ENCODE assay signal across 15 cellular contexts in genomic region chr3:157500232-157500631, GRCh38. TPM values are rescaled to one million over a fixed set of nuclear protein-coding genes. Genes with fewer than 3 reads are reported as not detected.
A peak's percentile ranks its signal among the peaks of the same experiment; 100 is the strongest.
DNase-seq lines count a peak whose midpoint lies in the region; ATAC-seq, FAIRE-seq and TF ChIP-seq lines count a peak whose summit lies in the region.
"Had no signal": no experiment of that assay in that cellular context is flagged by ENCODE, and none has a peak within 500 bp of the region (broad histone marks: within the 10 kb centered on the region; RNA-seq: fewer than 3 reads in every experiment).

No MANE protein-coding gene starts in this region.

- peaks cover 74% of the 10 kb centered on the region for H3K4me1 Mint-ChIP-seq in HFFc6 (ENCODE audit: low read depth)

- DNase-seq in HFFc6 (no peak), adrenal gland (no peak), kidney (no peak), HTR-8/SVneo (ENCODE audit: insufficient read length, low spot score) (no peak), WERI-Rb-1 (no peak)
- DNase-seq: activated CD4-positive, alpha-beta T cell treated with anti-CD3 and anti-CD28 coated beads, Interleukin-2, amount 50 U/mL, for 4 hours; activated effector memory CD4-positive, alpha-beta T cell treated with Interleukin-2 at 50 U/mL for 16 hours; NCI-H2029 treated with DMSO at 0.1 percent for 48 hours; T-helper 1 cell had no signal

- H3K36me3 ChIP-seq in adrenal gland (replicated peaks in 1 of 2), result no peaks in the 10 kb centered on the region
- no peaks in the 10 kb centered on the region for H3K36me3 ChIP-seq in kidney (ENCODE audit: control insufficient read depth in 1 of 2, insufficient read depth in 2 of 2, low read length in 2 of 2)
- no peaks in the 10 kb centered on the region for H3K36me3 ChIP-seq in skeletal muscle satellite cell (ENCODE audit: insufficient read depth, low read length)
- no peaks in the 10 kb centered on the region for H3K36me3 ChIP-seq in WERI-Rb-1

- intact Hi-C loops in adrenal gland (cut with DNase I), result no loop called here
- intact Hi-C loops in kidney (cut with DNase I), result no loop called here

- no peak for ATAC-seq in GM18505 (IDR thresholded peaks at IDR 0.05; ENCODE audit: unreplicated experiment)
- no peak for ATAC-seq in HG02623 (IDR thresholded peaks at IDR 0.05; ENCODE audit: unreplicated experiment)

- H3K9ac ChIP-seq in kidney (ENCODE audit: low read length in 2 of 2) (peak overlapping the region in 1 of 2 donors; percentile 63), skeletal muscle satellite cell (ENCODE audit: low read depth, low read length) (no peak overlapping the region)

- peak overlapping the region in 1 of 4 donors; percentile 59 for H3K4me3 ChIP-seq in adrenal gland
- peak overlapping the region; percentile 48 to 50 for H3K4me3 ChIP-seq in kidney (ENCODE audit: low read length in 2 of 2)
- H3K4me3 ChIP-seq in skeletal muscle satellite cell (ENCODE audit: low read length), result no peak overlapping the region
- no peak overlapping the region for H3K4me3 ChIP-seq in WERI-Rb-1 (ENCODE audit: low read depth, low read length)

- peaks cover 16% of the 10 kb centered on the region for H3K36me3 Mint-ChIP-seq in HFFc6 (ENCODE audit: low read depth)
- H3K36me3 Mint-ChIP-seq: CD14-positive monocyte, IgD-negative memory B cell had no signal

- H3K27me3 ChIP-seq in adrenal gland, result no peaks in the 10 kb centered on the region
- H3K27me3 ChIP-seq in skeletal muscle satellite cell (ENCODE audit: control insufficient read depth, insufficient read depth, low read length), result no peaks in the 10 kb centered on the region
- H3K27me3 ChIP-seq in WERI-Rb-1 (ENCODE audit: insufficient read depth, low read depth, severe bottlenecking), result no peaks in the 10 kb centered on the region

- no peak for FAIRE-seq in kidney (lab: Jason Lieb, UNC)
- no peak for FAIRE-seq in HTR-8/SVneo (lab: Jason Lieb, UNC)

- WGBS in adrenal gland, 4 donors, result 16 to 29% (median 20%) methylated on average over 4 of the region's 4 CpGs

- peaks cover 2% of the 10 kb centered on the region; the same call in 1 of the 2 replicates for H3K27me3 Mint-ChIP-seq in HFFc6 (ENCODE audit: insufficient read depth)

- TF ChIP-seq CTCF in HFFc6 (IDR thresholded peaks at IDR 0.05) (no peak), adrenal gland (IDR thresholded peaks at IDR 0.05) (no peak), kidney (IDR thresholded peaks at IDR 0.05; ENCODE audit: borderline replicate concordance, extremely low read depth, insufficient read depth) (no peak), WERI-Rb-1 (IDR thresholded peaks at IDR 0.05; ENCODE audit: low read depth, low read length) (no peak)

- H3K4me2 ChIP-seq in skeletal muscle satellite cell (ENCODE audit: low read length), result peak overlapping the region; percentile 79

- H3K9me3 ChIP-seq in adrenal gland (replicated peaks in 1 of 3) (no peaks in the 10 kb centered on the region), kidney (ENCODE audit: control insufficient read depth in 1 of 2, low read length in 2 of 2) (no peaks in the 10 kb centered on the region), skeletal muscle satellite cell (replicated peaks; ENCODE audit: low read length) (no peaks in the 10 kb centered on the region), WERI-Rb-1 (ENCODE audit: severe bottlenecking) (no peaks in the 10 kb centered on the region)

- H3K27ac ChIP-seq in adrenal gland (peak overlapping the region; percentile 17 to 89 (median 75)), kidney (ENCODE audit: low read depth in 2 of 2, low read length in 2 of 2) (peak overlapping the region in 1 of 2 donors; percentile 59), WERI-Rb-1 (no peak overlapping the region)

- H3K4me1 ChIP-seq in adrenal gland (replicated peaks in 1 of 2) (peaks cover 14 to 19% of the 10 kb centered on the region in 2 donors), kidney (ENCODE audit: control insufficient read depth in 1 of 2, insufficient read depth in 1 of 2, low read depth in 1 of 2, low read length in 2 of 2) (peaks cover 13 to 21% of the 10 kb centered on the region in 2 donors), skeletal muscle satellite cell (ENCODE audit: control insufficient read depth, insufficient read depth, low read length) (peaks cover 28% of the 10 kb centered on the region)

- no peaks in the 10 kb centered on the region for H3K9me3 Mint-ChIP-seq in HFFc6
- H3K9me3 Mint-ChIP-seq: IgD-negative memory B cell had no signal

- H3K4me3 Mint-ChIP-seq in HFFc6, result peak overlapping the region; percentile 81
- H3K4me3 Mint-ChIP-seq: IgD-negative memory B cell had no signal

- TF ChIP-seq POLR2A in adrenal gland (IDR thresholded peaks at IDR 0.05), result no peak
- TF ChIP-seq POLR2A in GM18505 (IDR thresholded peaks at IDR 0.05; ENCODE audit: borderline replicate concordance, extremely low read depth, insufficient read depth, insufficient read length), result no peak

- H3K27ac Mint-ChIP-seq in HFFc6, result peak overlapping the region; percentile 55
- H3K27ac Mint-ChIP-seq: CD14-positive monocyte, IgD-negative memory B cell had no signal

RNA-seq across cellular contexts. Expression of gene VEPH1, which starts 3.0 kb away (rescaled TPM):
- total RNA-seq in HFFc6 (2021; fragmentation: NEBNext Ultra II Directional; extraction: Animal tissue kit (Norgen Biotek cat#: 25700)), result 10 to 100 TPM; 33.3 to 72.7 (median 63.8) TPM
- total RNA-seq in adrenal gland (100 to 1,000 TPM in 2 of 8 donors, 10 to 100 TPM in 6; 21.4 to 124 (median 86.5) TPM), kidney (17.8 TPM)
- polyA plus RNA-seq in adrenal gland (10 to 100 TPM; 25.8 to 33.2 (median 27.4) TPM), kidney (ENCODE audit: insufficient read depth, low read depth, low replicate concordance) (29.2 TPM)
- 76.0 and 80.6 TPM in 2 replicates for total RNA-seq in skeletal muscle satellite cell (2012; rRNA removed)
- total RNA-seq: OCI-LY7 had no signal
- polyA plus RNA-seq: IgD-negative memory B cell had no signal

Comparison
In these comparisons a context has a peak if more than half of its experiments do, and no peak if none do; other contexts are left out.
1. H3K4me3 ChIP-seq: peak in kidney (2 of 2); none in skeletal muscle satellite cell (single experiment) and WERI-Rb-1 (single experiment).